Comparison of ENCODE assay signal across 1 cellular context in genomic region chr11:47611240-47611863, GRCh38.
TF ChIP-seq lines count a peak whose summit lies in the region.

No MANE protein-coding gene starts in this region.

TF ChIP-seq in HepG2, 621 proteins besides CTCF, POLR2A, EP300 and RAD21:
- TF ChIP-seq BORCS8-MEF2B (CRISPR knock-in tag; IDR thresholded peaks at IDR 0.05), result no peak
- TF ChIP-seq ZNF83 (CRISPR knock-in tag; IDR thresholded peaks at IDR 0.05; ENCODE audit: borderline replicate concordance), result no peak
